In the genomic region with DNA sequence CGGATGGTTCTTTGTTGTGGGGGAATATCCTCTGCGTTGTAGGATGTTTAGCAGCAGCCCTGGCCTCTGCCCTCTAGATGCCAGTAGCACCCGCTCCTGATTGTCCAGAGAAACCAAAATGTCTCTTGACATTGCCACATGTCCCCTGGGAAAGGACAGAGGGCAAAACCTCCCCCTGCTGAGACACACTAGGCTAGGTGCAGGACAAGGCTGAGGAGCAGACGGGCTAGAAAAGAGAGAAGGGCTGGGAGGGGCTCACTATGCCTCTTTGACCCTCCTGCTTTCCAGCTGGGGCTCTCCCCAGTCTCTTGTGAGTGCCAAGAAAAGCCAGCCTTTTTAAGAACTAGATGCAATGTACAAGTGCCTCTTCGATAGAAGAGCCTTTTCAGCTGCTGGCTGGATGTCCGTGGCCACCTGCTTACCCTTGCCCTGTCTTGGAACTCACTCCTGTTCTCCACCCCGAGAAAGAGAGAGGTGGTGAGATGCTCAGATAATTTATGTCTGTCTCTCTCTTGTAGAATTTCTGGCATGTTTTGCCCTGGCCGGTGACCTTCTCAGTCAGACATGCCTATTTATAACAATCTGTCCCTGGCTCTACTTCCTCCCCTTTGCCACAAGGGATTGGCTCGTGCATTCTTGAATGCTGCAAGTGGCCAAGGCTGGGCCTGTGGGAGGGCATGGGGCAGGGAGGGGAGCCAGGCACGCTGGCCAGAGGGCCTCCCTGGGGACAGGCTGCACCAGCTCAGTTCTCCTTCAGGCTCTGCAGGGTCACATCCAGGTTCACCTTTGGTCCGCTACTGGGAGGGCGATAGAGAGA, we compare ENCODE assay signal across 9 cellular contexts.
DNase-seq lines count a peak whose midpoint lies in the region; FAIRE-seq and TF ChIP-seq lines count a peak whose summit lies in the region.
"Had no signal": no experiment of that assay in that cellular context is flagged by ENCODE, and none has a peak within 500 bp of the region (broad histone marks: within the 10 kb centered on the region; RNA-seq: fewer than 3 reads in every experiment).

No MANE protein-coding gene starts in this region.

- FAIRE-seq in small intestine (lab: Jason Lieb, UNC): no peak
- FAIRE-seq: GM12878 had no signal

- CTCF ChIA-PET in HEK293 (lab: Yijun Ruan, JAX) (interaction anchor here (0.6 kb wide), 2 partner anchors 81 to 200 kb away, joined by 3 read pairs; no protein-coding TSS in a partner anchor), OCI-LY7 (lab: Charles Lee; ENCODE audit: unreplicated experiment) (no interaction called here)

- in situ Hi-C loops in brain microvascular endothelial cell (cut with HindIII; ENCODE audit: low pct_ligation_motif_present, low sequenced_read_pairs): no loop called here

- no peaks in the 10 kb centered on the region for H3F3A ChIP-seq in MM.1S (ENCODE audit: insufficient read depth, low read length)

- POLR2A ChIA-PET in HEK293 (lab: Yijun Ruan, JAX) (interaction anchor here (0.7 to 1.6 kb wide), 2 partner anchors 9 to 166 kb away, joined by 3 to 4 read pairs; no protein-coding TSS in a partner anchor), OCI-LY7 (lab: Charles Lee) (no interaction called here)

- H3K4me3 ChIP-seq in HEK293 (ENCODE audit: low read depth, low read length) (no peak overlapping the region), right atrium auricular region (no peak overlapping the region), small intestine (ENCODE audit: low read depth in 1 of 2, low read length in 2 of 2) (no peak overlapping the region), MM.1S (ENCODE audit: low read length) (no peak overlapping the region), OCI-LY7 (ENCODE audit: low read depth, low read length, poor library complexity, severe bottlenecking) (no peak overlapping the region), brain microvascular endothelial cell (ENCODE audit: low read depth, low read length) (no peak overlapping the region)
- H3K4me3 ChIP-seq: GM12878 had no signal

- H3K79me2 ChIP-seq in MM.1S (ENCODE audit: low read length) (no peaks in the 10 kb centered on the region), OCI-LY7 (ENCODE audit: insufficient read depth, low read depth, low read length) (no peaks in the 10 kb centered on the region)

- H3K36me3 ChIP-seq in HEK293 (ENCODE audit: control insufficient read depth in 2 of 2, insufficient read depth in 1 of 2, low read length in 2 of 2) (no peaks in the 10 kb centered on the region), right atrium auricular region (no peaks in the 10 kb centered on the region), small intestine (ENCODE audit: control insufficient read depth in 2 of 2, insufficient read depth in 2 of 2, low read length in 2 of 2) (no peaks in the 10 kb centered on the region), MM.1S (replicated peaks; ENCODE audit: insufficient read depth, low read length) (no peaks in the 10 kb centered on the region), OCI-LY7 (ENCODE audit: insufficient read depth, low read length) (no peaks in the 10 kb centered on the region), brain microvascular endothelial cell (replicated peaks) (no peaks in the 10 kb centered on the region)

- TF ChIP-seq CTCF in HEK293 (tag by site-specific recombination; IDR thresholded peaks at IDR 0.05): no peak
- TF ChIP-seq CTCF in right atrium auricular region (IDR thresholded peaks at IDR 0.05): peak in 1 of 2 donors; percentile 5
- TF ChIP-seq CTCF in MM.1S (IDR thresholded peaks at IDR 0.05; ENCODE audit: low read length): no peak
- no peak for TF ChIP-seq CTCF in OCI-LY7 (conservative IDR thresholded peaks at IDR 0.05; ENCODE audit: low read length)
- TF ChIP-seq CTCF in brain microvascular endothelial cell (IDR thresholded peaks at IDR 0.05; ENCODE audit: low read depth, low read length, missing control alignments): no peak

- H3K4me1 ChIP-seq in HEK293 (ENCODE audit: control insufficient read depth, insufficient read depth, low read length): peaks cover 38% of the 10 kb centered on the region
- H3K4me1 ChIP-seq in right atrium auricular region: peaks cover 0 to 27% of the 10 kb centered on the region in 2 donors
- peaks cover 0 to 14% of the 10 kb centered on the region in 2 donors for H3K4me1 ChIP-seq in small intestine (ENCODE audit: control insufficient read depth in 2 of 2, insufficient read depth in 1 of 2, low read depth in 1 of 2, low read length in 1 of 2)
- no peaks in the 10 kb centered on the region for H3K4me1 ChIP-seq in MM.1S (ENCODE audit: low read length)
- H3K4me1 ChIP-seq in OCI-LY7 (ENCODE audit: insufficient read depth, low read length, poor library complexity, severe bottlenecking): no peaks in the 10 kb centered on the region

- peak overlapping the region; percentile 95 for H3K27ac ChIP-seq in HEK293 (ENCODE audit: extremely low read depth, low read depth, low read length)
- peak overlapping the region; percentile 75 to 81 for H3K27ac ChIP-seq in right atrium auricular region
- peak overlapping the region in 1 of 2 donors; percentile 51 for H3K27ac ChIP-seq in small intestine (ENCODE audit: low read depth in 1 of 2, low read length in 1 of 2)
- no peak overlapping the region for H3K27ac ChIP-seq in MM.1S (ENCODE audit: low read length)
- no peak overlapping the region for H3K27ac ChIP-seq in OCI-LY7 (ENCODE audit: low read depth, low read length, poor library complexity, severe bottlenecking)
- no peak overlapping the region for H3K27ac ChIP-seq in brain microvascular endothelial cell
- H3K27ac ChIP-seq: KMS-11 had no signal

- H3K9ac ChIP-seq in MM.1S (ENCODE audit: low read length): no peak overlapping the region
- H3K9ac ChIP-seq: KMS-11 had no signal

- H3K27me3 ChIP-seq in right atrium auricular region (no peaks in the 10 kb centered on the region), small intestine (ENCODE audit: control insufficient read depth in 2 of 2, insufficient read depth in 2 of 2, low read length in 2 of 2) (no peaks in the 10 kb centered on the region), MM.1S (replicated peaks; ENCODE audit: insufficient read depth, low read length) (no peaks in the 10 kb centered on the region), brain microvascular endothelial cell (replicated peaks) (peaks cover 33% of the 10 kb centered on the region)

- no peaks in the 10 kb centered on the region for H3K9me2 ChIP-seq in MM.1S (replicated peaks; ENCODE audit: insufficient read depth, low read length)
- H3K9me2 ChIP-seq in OCI-LY7 (ENCODE audit: insufficient read depth, low read length): no peaks in the 10 kb centered on the region

- DNase-seq in RPMI7951 (ENCODE audit: low read depth) (peak; percentile 85), right atrium auricular region (ENCODE audit: low spot score) (peak; percentile 64), small intestine (peak; percentile 14), MM.1S (no peak), OCI-LY7 (ENCODE audit: low spot score) (no peak), brain microvascular endothelial cell (no peak)

- H2AFZ ChIP-seq in MM.1S (ENCODE audit: low read length) (no peak overlapping the region), OCI-LY7 (ENCODE audit: low read length) (no peak overlapping the region)

- H3K9me3 ChIP-seq in HEK293 (ENCODE audit: control insufficient read depth, insufficient read depth, low read depth, low read length) (no peaks in the 10 kb centered on the region), right atrium auricular region (no peaks in the 10 kb centered on the region), small intestine (ENCODE audit: control insufficient read depth, low read depth) (no peaks in the 10 kb centered on the region), MM.1S (replicated peaks; ENCODE audit: insufficient read depth, low read length) (no peaks in the 10 kb centered on the region), OCI-LY7 (ENCODE audit: low read length) (no peaks in the 10 kb centered on the region)

- H4K20me1 ChIP-seq in MM.1S (ENCODE audit: insufficient read depth, low read length) (no peaks in the 10 kb centered on the region), OCI-LY7 (ENCODE audit: insufficient read depth, low read length) (no peaks in the 10 kb centered on the region)

- BruUV-seq in OCI-LY7 (replicated peaks; lab: Mats Ljungman, UMichigan): no TSS peak

- 21 to 39% (median 25%) methylated on average over 12 of the region's 12 CpGs for WGBS in small intestine, 3 donors

- intact Hi-C loops in OCI-LY7 (cut with micrococcal nuclease; ENCODE audit: unreplicated experiment): no loop called here

- no peak overlapping the region for H3K4me2 ChIP-seq in MM.1S (ENCODE audit: low read depth, low read length)
- H3K4me2 ChIP-seq in OCI-LY7 (ENCODE audit: low read length): no peak overlapping the region
- H3K4me2 ChIP-seq: KMS-11 had no signal

TF ChIP-seq in HEK293, 187 proteins besides CTCF, POLR2A, EP300 and RAD21 (continues in another document):
- TF ChIP-seq ZNF600 (tag by site-specific recombination; IDR thresholded peaks at IDR 0.05): no peak
- TF ChIP-seq SP3 (tag by site-specific recombination; IDR thresholded peaks at IDR 0.05): no peak
- TF ChIP-seq ZNF645 (tag by site-specific recombination; IDR thresholded peaks at IDR 0.05): no peak
- TF ChIP-seq ZBTB1 (tag by site-specific recombination; IDR thresholded peaks at IDR 0.05): no peak
- TF ChIP-seq ZNF513 (tag by site-specific recombination; IDR thresholded peaks at IDR 0.05): no peak
- TF ChIP-seq ZNF670 (tag by site-specific recombination; IDR thresholded peaks at IDR 0.05; ENCODE audit: low read depth): no peak
- TF ChIP-seq IKZF3 (tag by site-specific recombination; IDR thresholded peaks at IDR 0.05): no peak
- TF ChIP-seq WT1 (tag by site-specific recombination; IDR thresholded peaks at IDR 0.05): no peak
- no peak for TF ChIP-seq ZSCAN23 (tag by site-specific recombination; IDR thresholded peaks at IDR 0.05)

Comparison
In these comparisons a context has a peak if more than half of its experiments do, and no peak if none do; other contexts are left out.
1. H3K27ac ChIP-seq: peak in HEK293 (single experiment) and right atrium auricular region (2 of 2); none in MM.1S (single experiment), OCI-LY7 (single experiment) and brain microvascular endothelial cell (single experiment).
2. DNase-seq: peak in RPMI7951 (single experiment), right atrium auricular region (single experiment) and small intestine (single experiment); none in MM.1S (single experiment), OCI-LY7 (single experiment) and brain microvascular endothelial cell (single experiment).